Comparison of ENCODE assay signal across 14 cellular contexts in genomic region chr5:14700478-14701436, GRCh38. TPM values are rescaled to one million over a fixed set of nuclear protein-coding genes. Genes with fewer than 3 reads are reported as not detected.
DNase-seq lines count a peak whose midpoint lies in the region; ATAC-seq and TF ChIP-seq lines count a peak whose summit lies in the region.
"Had no signal": no experiment of that assay in that cellular context is flagged by ENCODE, and none has a peak within 500 bp of the region (broad histone marks: within the 10 kb centered on the region; RNA-seq: fewer than 3 reads in every experiment).

No MANE protein-coding gene starts in this region.

- no peaks in the 10 kb centered on the region for H3K9me3 Mint-ChIP-seq in IgD-negative memory B cell
- no peaks in the 10 kb centered on the region for H3K9me3 Mint-ChIP-seq in activated T-helper 1 cell treated with anti-CD3 and anti-CD28 coated beads, Interleukin-12 subunit alpha, Interleukin-12 subunit beta, Interleukin-2, Interleukin-4 antibody, amounts not matched to agents 30 ng/mL and 10 ng/mL and 1 ng/mL, durations not matched to agents 14 hours and 24 hours and 36 hours
- H3K9me3 Mint-ChIP-seq: brain had no signal

- peaks cover 16% of the 10 kb centered on the region for H3K36me3 Mint-ChIP-seq in IgD-negative memory B cell
- H3K36me3 Mint-ChIP-seq in activated T-helper 1 cell treated with anti-CD3 and anti-CD28 coated beads, Interleukin-12 subunit alpha, Interleukin-12 subunit beta, Interleukin-2, Interleukin-4 antibody, amounts not matched to agents 30 ng/mL and 10 ng/mL and 1 ng/mL, durations not matched to agents 14 hours and 24 hours and 36 hours (ENCODE audit: low read depth) = peaks cover 66% of the 10 kb centered on the region

- peaks cover 1 to 13% (median 4%) of the 10 kb centered on the region in 3 donors for H3K4me1 Mint-ChIP-seq in IgD-negative memory B cell
- H3K4me1 Mint-ChIP-seq in activated T-helper 1 cell treated with anti-CD3 and anti-CD28 coated beads, Interleukin-12 subunit alpha, Interleukin-12 subunit beta, Interleukin-2, Interleukin-4 antibody, amounts not matched to agents 30 ng/mL and 10 ng/mL and 1 ng/mL, durations not matched to agents 14 hours and 24 hours and 36 hours (ENCODE audit: low read depth) = peaks cover 75% of the 10 kb centered on the region
- H3K4me1 Mint-ChIP-seq: brain had no signal

- H3K4me1 ChIP-seq in left lung = peaks cover 0 to 7% of the 10 kb centered on the region in 2 donors

- TF ChIP-seq CTCF in left lung (IDR thresholded peaks at IDR 0.05) = no peak

- no peaks in the 10 kb centered on the region for H3K9me3 ChIP-seq in left lung

- peak; percentile 59 for ATAC-seq in left lung
- no peak for ATAC-seq in GM19455 (IDR thresholded peaks at IDR 0.05; ENCODE audit: unreplicated experiment)

- peak overlapping the region; percentile 28 to 90 (median 78) for H3K27ac Mint-ChIP-seq in IgD-negative memory B cell
- H3K27ac Mint-ChIP-seq in activated T-helper 1 cell treated with anti-CD3 and anti-CD28 coated beads, Interleukin-12 subunit alpha, Interleukin-12 subunit beta, Interleukin-2, Interleukin-4 antibody, amounts not matched to agents 30 ng/mL and 10 ng/mL and 1 ng/mL, durations not matched to agents 14 hours and 24 hours and 36 hours = peak overlapping the region; percentile 65

- H3K4me3 Mint-ChIP-seq in IgD-negative memory B cell = no peak overlapping the region
- no peak overlapping the region for H3K4me3 Mint-ChIP-seq in activated T-helper 1 cell treated with anti-CD3 and anti-CD28 coated beads, Interleukin-12 subunit alpha, Interleukin-12 subunit beta, Interleukin-2, Interleukin-4 antibody, amounts not matched to agents 30 ng/mL and 10 ng/mL and 1 ng/mL, durations not matched to agents 14 hours and 24 hours and 36 hours
- H3K4me3 Mint-ChIP-seq: brain had no signal

- peaks cover 0 to 77% of the 10 kb centered on the region in 2 donors for H3K36me3 ChIP-seq in left lung

- intact Hi-C loops in activated T-helper 1 cell treated with anti-CD3 and anti-CD28 coated beads, Interleukin-12 subunit alpha, Interleukin-12 subunit beta, Interleukin-2, Interleukin-4 antibody, amounts not matched to agents 30 ng/mL and 10 ng/mL and 1 ng/mL, durations not matched to agents 14 hours and 24 hours and 36 hours (cut with micrococcal nuclease) = loop anchor here (10.0 kb wide), 1 partner anchor 1764 kb away; the partner anchor contains the start of gene ZNF622
- intact Hi-C loops in left lung (cut with DNase I) = no loop called here
- intact Hi-C loops in posterior vena cava (cut with DNase I) = no loop called here

- DNase-seq in AML-193 (lab: John Stamatoyannopoulos, UW) = peak; percentile 65 to 73
- no peak for DNase-seq in activated T-helper 1 cell treated with anti-CD3 and anti-CD28 coated beads, Interleukin-12 subunit alpha, Interleukin-12 subunit beta, Interleukin-2, Interleukin-4 antibody, amounts not matched to agents 30 ng/mL and 10 ng/mL and 1 ng/mL, durations not matched to agents 14 hours and 24 hours and 36 hours (ENCODE audit: low spot score)
- DNase-seq in left lung = no peak
- DNase-seq in GOT3 (lab: John Stamatoyannopoulos, UW) = no peak
- DNase-seq in posterior vena cava (ENCODE audit: low spot score) = no peak
- DNase-seq in activated gamma-delta T cell treated with Interleukin-2 at 50 U/mL for 16 hours = no peak
- DNase-seq: GDM1, NCI-H1092, NCI-H524 treated with DMSO at 0.1 percent for 48 hours had no signal

- no peaks in the 10 kb centered on the region for H3K27me3 Mint-ChIP-seq in IgD-negative memory B cell
- no peaks in the 10 kb centered on the region for H3K27me3 Mint-ChIP-seq in activated T-helper 1 cell treated with anti-CD3 and anti-CD28 coated beads, Interleukin-12 subunit alpha, Interleukin-12 subunit beta, Interleukin-2, Interleukin-4 antibody, amounts not matched to agents 30 ng/mL and 10 ng/mL and 1 ng/mL, durations not matched to agents 14 hours and 24 hours and 36 hours (ENCODE audit: insufficient read depth)
- H3K27me3 Mint-ChIP-seq: brain had no signal

- H3K27ac ChIP-seq in left lung = no peak overlapping the region
- H3K27ac ChIP-seq: SK-N-MC had no signal

- H3K27me3 ChIP-seq in left lung = no peaks in the 10 kb centered on the region

- H3K4me3 ChIP-seq in left lung = no peak overlapping the region
- H3K4me3 ChIP-seq: SK-N-MC, smooth muscle cell had no signal

RNA-seq across cellular contexts. Expression of gene OTULIN, which starts 36.2 kb away (rescaled TPM):
- polyA plus RNA-seq in IgD-negative memory B cell = 20.9 TPM
- 57.4 and 58.7 TPM in 2 replicates for total RNA-seq in activated T-helper 1 cell treated with anti-CD3 and anti-CD28 coated beads, Interleukin-12 subunit alpha, Interleukin-12 subunit beta, Interleukin-2, Interleukin-4 antibody, amounts not matched to agents 30 ng/mL and 10 ng/mL and 1 ng/mL, durations not matched to agents 14 hours and 24 hours and 36 hours
- total RNA-seq in left lung (10 to 100 TPM; 31.1 to 34.3 TPM), posterior vena cava (10 to 100 TPM; 24.6 to 26.9 TPM)

Comparison
In these comparisons a context has a peak if more than half of its experiments do, and no peak if none do; other contexts are left out.
1. DNase-seq: peak in AML-193 (2 of 2); none in activated T-helper 1 cell treated with anti-CD3 and anti-CD28 coated beads, Interleukin-12 subunit alpha, Interleukin-12 subunit beta, Interleukin-2, Interleukin-4 antibody, amounts not matched to agents 30 ng/mL and 10 ng/mL and 1 ng/mL, durations not matched to agents 14 hours and 24 hours and 36 hours (single experiment), left lung (0 of 2), GOT3 (single experiment), posterior vena cava (single experiment) and activated gamma-delta T cell treated with Interleukin-2 at 50 U/mL for 16 hours (single experiment).